In genomic region chr19:46375476-46376067, GRCh38 we compare ENCODE assay signal across 1 cellular context.
TF ChIP-seq lines count a peak whose summit lies in the region.

No MANE protein-coding gene starts in this region.

TF ChIP-seq in K562, 482 proteins besides CTCF, POLR2A, EP300 and RAD21:
- 0 out of 2 replicates have a peak, but pooled peaks have one; percentile 27 for TF ChIP-seq POLR2G (IDR thresholded peaks at IDR 0.05; ENCODE audit: low read depth, low read length)
